Comparison of ENCODE assay signal across 8 cellular contexts in the genomic region with DNA sequence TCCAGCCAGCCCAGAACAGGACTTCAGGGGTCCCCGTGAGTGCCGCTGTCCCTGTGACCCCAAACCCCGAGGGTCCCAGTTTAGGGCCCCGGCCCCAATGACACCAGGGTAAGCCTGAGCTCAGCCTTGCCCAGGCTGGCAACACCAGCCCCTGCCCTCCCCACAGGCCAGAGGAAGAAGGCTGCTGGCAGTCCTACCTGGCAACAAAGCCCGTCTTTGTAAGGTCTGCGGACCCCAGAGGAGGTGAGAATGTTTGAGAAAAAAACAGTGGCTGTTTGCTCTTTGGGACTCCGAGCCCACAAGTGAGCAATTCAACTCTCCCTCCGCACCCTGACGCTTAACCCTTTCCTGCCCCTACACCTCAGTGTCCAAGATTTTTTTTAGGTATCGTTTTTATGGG. TPM values are rescaled to one million over a fixed set of nuclear protein-coding genes. Genes with fewer than 3 reads are reported as not detected.
DNase-seq lines count a peak whose midpoint lies in the region; ATAC-seq and TF ChIP-seq lines count a peak whose summit lies in the region.

No MANE protein-coding gene starts in this region.

- TF ChIP-seq CTCF in HEK293 (tag by site-specific recombination; IDR thresholded peaks at IDR 0.05) (no peak), adrenal gland (IDR thresholded peaks at IDR 0.05) (no peak), kidney epithelial cell (IDR thresholded peaks at IDR 0.05; ENCODE audit: insufficient read depth, low read length, poor library complexity, severe bottlenecking) (no peak)

- peak overlapping the region; percentile 79 for H3K4me3 Mint-ChIP-seq in stimulated activated memory B cell treated with anti-CD40 and anti-IgM and Interleukin-4, amounts not matched to agents 10 μg/mL and 1 μg/mL and 100 μg/mL, for 72 hours

- no peaks in the 10 kb centered on the region for H3K27me3 ChIP-seq in ACC112 (ENCODE audit: insufficient read depth, low read length)
- no peaks in the 10 kb centered on the region for H3K27me3 ChIP-seq in adrenal gland
- no peaks in the 10 kb centered on the region for H3K27me3 ChIP-seq in kidney epithelial cell (ENCODE audit: control insufficient read depth, insufficient read depth, low read length)

- H3K4me3 ChIP-seq in ACC112 (ENCODE audit: low read depth, low read length) (peak overlapping the region; percentile 92), HEK293 (ENCODE audit: low read depth, low read length) (peak overlapping the region; percentile 83), adrenal gland (peak overlapping the region in 3 of 4 donors; percentile 33 to 90 (median 64)), kidney epithelial cell (ENCODE audit: low read depth, low read length) (peak overlapping the region; percentile 92)

- POLR2A ChIA-PET in HEK293 (lab: Yijun Ruan, JAX): interaction anchor here (1.6 kb wide), 2 partner anchors 19 to 37 kb away, joined by 4 read pairs; partner anchors contain the start of genes MPHOSPH9 and MTRFR

- no peak for ATAC-seq in stimulated activated memory B cell treated with anti-CD40 and anti-IgM and Interleukin-4, amounts not matched to agents 10 μg/mL and 1 μg/mL and 100 μg/mL, for 72 hours

- no peak for TF ChIP-seq POLR2A in adrenal gland (IDR thresholded peaks at IDR 0.05)

- CTCF ChIA-PET in HEK293 (lab: Yijun Ruan, JAX): interaction anchor here (0.5 to 1.1 kb wide), 4 partner anchors 9 to 397 kb away, joined by 3 to 4 read pairs (median 3); no protein-coding TSS in a partner anchor

- no peaks in the 10 kb centered on the region for H3K27me3 Mint-ChIP-seq in stimulated activated memory B cell treated with anti-CD40 and anti-IgM and Interleukin-4, amounts not matched to agents 10 μg/mL and 1 μg/mL and 100 μg/mL, for 72 hours

- H3K4me1 ChIP-seq in ACC112 (ENCODE audit: control insufficient read depth, insufficient read depth, low read length, unreplicated experiment): peaks cover 16% of the 10 kb centered on the region
- H3K4me1 ChIP-seq in HEK293 (ENCODE audit: control insufficient read depth, insufficient read depth, low read length): peaks cover 6% of the 10 kb centered on the region
- H3K4me1 ChIP-seq in adrenal gland (replicated peaks in 1 of 2): peaks cover 18 to 40% of the 10 kb centered on the region in 2 donors

- H3K9me3 ChIP-seq in HEK293 (ENCODE audit: control insufficient read depth, insufficient read depth, low read depth, low read length) (no peaks in the 10 kb centered on the region), adrenal gland (replicated peaks in 1 of 3) (no peaks in the 10 kb centered on the region)

- H3K36me3 Mint-ChIP-seq in stimulated activated memory B cell treated with anti-CD40 and anti-IgM and Interleukin-4, amounts not matched to agents 10 μg/mL and 1 μg/mL and 100 μg/mL, for 72 hours: peaks cover 3% of the 10 kb centered on the region

- peaks cover 56% of the 10 kb centered on the region for H3K79me2 ChIP-seq in ACC112 (ENCODE audit: control insufficient read depth, insufficient read depth, low read length, unreplicated experiment)

- 0 to 1% (median 0%) methylated on average over 4 to 10 of the region's 10 CpGs for WGBS in adrenal gland, 4 donors

- H3K27ac ChIP-seq in ACC112 (ENCODE audit: low read depth, low read length) (peak overlapping the region; percentile 31), HEK293 (ENCODE audit: extremely low read depth, low read depth, low read length) (peak overlapping the region; percentile 96), adrenal gland (peak overlapping the region; percentile 21 to 98 (median 63))

- H2AFZ ChIP-seq in ACC112 (ENCODE audit: low read length, unreplicated experiment): peak overlapping the region; percentile 86

- no peaks in the 10 kb centered on the region for H3K36me3 ChIP-seq in ACC112 (ENCODE audit: insufficient read depth, low read length)
- peaks cover 0 to 40% of the 10 kb centered on the region in 2 experiments; a peak in 1 of 3 replicates for H3K36me3 ChIP-seq in HEK293 (ENCODE audit: control insufficient read depth in 2 of 2, insufficient read depth in 1 of 2, low read length in 2 of 2)
- H3K36me3 ChIP-seq in adrenal gland (replicated peaks in 1 of 2): peaks cover 0 to 14% of the 10 kb centered on the region in 2 donors
- H3K36me3 ChIP-seq in kidney epithelial cell (ENCODE audit: control insufficient read depth, insufficient read depth, low read length): no peaks in the 10 kb centered on the region

- intact Hi-C loops in adrenal gland (cut with DNase I): loop anchor here in 1 of 2 donors (10.0 kb wide), 2 partner anchors 65 to 345 kb away; no protein-coding TSS in a partner anchor

- DNase-seq in adrenal gland (no peak), kidney epithelial cell (ENCODE audit: low read depth) (no peak), 8988T (no peak), NCI-H146 treated with DMSO at 0.1 percent for 48 hours (lab: John Stamatoyannopoulos, UW; ENCODE audit: unreplicated experiment) (no peak), COLO668 (lab: John Stamatoyannopoulos, UW; ENCODE audit: unreplicated experiment) (no peak)

- no peaks in the 10 kb centered on the region for H3K9me3 Mint-ChIP-seq in stimulated activated memory B cell treated with anti-CD40 and anti-IgM and Interleukin-4, amounts not matched to agents 10 μg/mL and 1 μg/mL and 100 μg/mL, for 72 hours

- H3K27ac Mint-ChIP-seq in stimulated activated memory B cell treated with anti-CD40 and anti-IgM and Interleukin-4, amounts not matched to agents 10 μg/mL and 1 μg/mL and 100 μg/mL, for 72 hours: peak overlapping the region; percentile 62

- H3K4me1 Mint-ChIP-seq in stimulated activated memory B cell treated with anti-CD40 and anti-IgM and Interleukin-4, amounts not matched to agents 10 μg/mL and 1 μg/mL and 100 μg/mL, for 72 hours: peaks cover 28% of the 10 kb centered on the region

TF ChIP-seq in HEK293, 187 proteins besides CTCF, POLR2A, EP300 and RAD21:
- TF ChIP-seq ZNF624 (tag by site-specific recombination; IDR thresholded peaks at IDR 0.05): no peak
- TF ChIP-seq FEZF1 (tag by site-specific recombination; IDR thresholded peaks at IDR 0.05): peak; percentile 86
- TF ChIP-seq ZNF362 (tag by site-specific recombination; IDR thresholded peaks at IDR 0.05): peak; percentile 56; the same call in 1 of the 2 replicates
- no peak for TF ChIP-seq ZNF350 (tag by site-specific recombination; IDR thresholded peaks at IDR 0.05)
- no peak for TF ChIP-seq ZNF626 (tag by site-specific recombination; IDR thresholded peaks at IDR 0.05)
- TF ChIP-seq KLF16 (tag by site-specific recombination; IDR thresholded peaks at IDR 0.05): 0 out of 2 replicates have a peak, but pooled peaks have one; percentile 4
- no peak for TF ChIP-seq ZNF433 (tag by site-specific recombination; IDR thresholded peaks at IDR 0.05; ENCODE audit: low read depth)
- TF ChIP-seq MZF1 (tag by site-specific recombination; IDR thresholded peaks at IDR 0.05; ENCODE audit: borderline replicate concordance): no peak
TF ChIP-seq in HEK293: peak in this region for 3.

RNA-seq across cellular contexts. Expression of gene CDK2AP1, which starts 1.7 kb away (rescaled TPM):
- total RNA-seq in adrenal gland: 100 to 1,000 TPM in 3 of 8 donors, 10 to 100 TPM in 5; 69.9 to 130 (median 91.5) TPM
- 100 to 1,000 TPM; 139 to 202 (median 196) TPM for polyA plus RNA-seq in adrenal gland
- 175 and 195 TPM in 2 replicates for total RNA-seq in kidney epithelial cell

RNA-seq across cellular contexts. Expression of gene MTRFR, which starts 36.7 kb away (rescaled TPM):
- total RNA-seq in adrenal gland (10 to 100 TPM; 12.2 to 18.6 (median 13.7) TPM), kidney epithelial cell (10.9 and 18.5 TPM in 2 replicates)
- polyA plus RNA-seq in adrenal gland: 10 to 100 TPM; 15.8 to 23.3 (median 20.1) TPM

RNA-seq across cellular contexts. Expression of gene MPHOSPH9, which starts 37.0 kb away (rescaled TPM):
- total RNA-seq in adrenal gland: 10 to 100 TPM; 20.4 to 61.7 (median 26.7) TPM
- 10 to 100 TPM; 11.7 to 16.5 (median 16.2) TPM for polyA plus RNA-seq in adrenal gland
- total RNA-seq in kidney epithelial cell: 17.5 and 42.1 TPM in 2 replicates

Comparison
In these comparisons a context has a peak if more than half of its experiments do, and no peak if none do; other contexts are left out.
1. H3K27ac ChIP-seq: peak in every context shown above with its lines; median percentile 96 in HEK293; 63 in adrenal gland; 31 in ACC112.